Comparison of ENCODE assay signal across 2 cellular contexts in the genomic region with DNA sequence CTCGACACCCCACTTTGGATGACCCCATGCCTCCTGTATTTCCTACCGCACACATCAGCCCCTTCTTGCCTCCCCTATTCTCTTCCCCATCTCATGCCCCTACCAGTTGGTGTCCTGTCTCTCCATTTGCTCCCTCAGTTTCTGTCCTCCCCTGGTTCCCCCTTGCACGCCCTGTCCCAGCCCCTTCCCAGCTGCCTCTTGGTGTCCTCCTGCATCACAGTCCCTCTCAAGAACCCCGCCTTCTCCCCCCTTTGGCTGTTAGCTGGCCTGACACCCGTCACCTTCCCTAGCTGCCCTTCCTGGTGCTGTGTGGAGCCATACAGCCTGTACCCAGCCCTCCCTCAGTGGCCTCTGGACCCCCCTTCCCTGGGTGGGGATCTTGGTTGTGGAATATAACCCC.
TF ChIP-seq lines count a peak whose summit lies in the region.

No MANE protein-coding gene starts in this region.

TF ChIP-seq in HEK293T, 16 proteins besides CTCF, POLR2A, EP300 and RAD21 (continued from another document):
- TF ChIP-seq HDGF (IDR thresholded peaks at IDR 0.05; ENCODE audit: borderline replicate concordance): no peak
- no peak for TF ChIP-seq L3MBTL2 (conservative IDR thresholded peaks at IDR 0.05)
- TF ChIP-seq TARDBP (IDR thresholded peaks at IDR 0.05): no peak
- TF ChIP-seq ZNF384 (IDR thresholded peaks at IDR 0.05): no peak
- TF ChIP-seq ELF4 (IDR thresholded peaks at IDR 0.05): no peak
- no peak for TF ChIP-seq FOXA1 (IDR thresholded peaks at IDR 0.05)

TF ChIP-seq in HepG2, 621 proteins besides CTCF, POLR2A, EP300 and RAD21 (continued from another document):
- TF ChIP-seq ZNF263 (CRISPR knock-in tag; IDR thresholded peaks at IDR 0.05) (no peak), MTF1 (CRISPR knock-in tag; IDR thresholded peaks at IDR 0.05) (no peak), CENPT (CRISPR knock-in tag; IDR thresholded peaks at IDR 0.05; ENCODE audit: low read depth) (no peak), YEATS4 (CRISPR knock-in tag; IDR thresholded peaks at IDR 0.05; ENCODE audit: borderline replicate concordance) (no peak), SYNCRIP (IDR thresholded peaks at IDR 0.05; ENCODE audit: insufficient read depth, low read depth, low read length) (no peak)
- TF ChIP-seq, protein P1, sequence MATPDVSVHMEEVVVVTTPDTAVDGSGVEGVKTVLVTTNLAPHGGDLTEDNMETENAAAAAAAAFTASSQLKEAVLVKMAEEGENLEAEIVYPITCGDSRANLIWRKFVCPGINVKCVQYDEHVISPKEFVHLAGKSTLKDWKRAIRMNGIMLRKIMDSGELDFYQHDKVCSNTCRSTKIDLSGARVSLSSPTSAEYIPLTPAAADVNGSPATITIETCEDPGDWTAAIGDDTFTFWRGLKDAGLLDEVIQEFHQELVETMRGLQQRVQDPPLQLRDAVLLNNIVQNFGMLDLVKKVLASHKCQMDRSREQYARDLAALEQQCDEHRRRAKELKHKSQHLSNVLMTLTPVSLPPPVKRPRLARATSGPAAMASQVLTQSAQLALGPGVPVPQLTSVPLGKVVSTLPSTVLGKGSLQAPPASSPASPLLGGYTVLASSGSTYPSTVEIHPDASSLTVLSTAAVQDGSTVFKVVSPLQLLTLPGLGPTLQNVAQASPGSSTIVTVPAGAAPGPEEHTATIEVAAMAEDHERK (CRISPR knock-in tag; IDR thresholded peaks at IDR 0.05; ENCODE audit: low read depth): no peak
